Comparison of ENCODE assay signal across 12 cellular contexts in the genomic region with DNA sequence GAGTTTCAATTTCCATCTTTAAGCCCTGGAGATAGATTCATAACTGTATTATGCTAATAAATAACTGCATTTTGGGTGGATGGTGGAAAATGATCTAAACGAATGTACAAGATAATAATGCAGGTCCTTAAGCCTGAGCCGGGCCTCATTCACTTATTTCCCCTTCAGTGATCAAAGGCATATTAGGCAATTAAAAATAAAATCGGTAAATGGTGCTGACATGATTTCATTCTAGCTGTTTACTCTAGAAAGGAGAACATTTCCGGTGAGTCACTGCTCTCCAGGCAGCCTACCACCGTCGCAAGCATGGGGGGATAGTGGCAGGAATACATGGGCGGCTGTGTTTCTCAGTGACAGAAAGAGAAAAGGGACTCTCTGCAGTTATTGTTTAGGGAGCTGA. TPM values are rescaled to one million over a fixed set of nuclear protein-coding genes. Genes with fewer than 3 reads are reported as not detected.
A peak's percentile ranks its signal among the peaks of the same experiment; 100 is the strongest.
DNase-seq lines count a peak whose midpoint lies in the region; ATAC-seq and TF ChIP-seq lines count a peak whose summit lies in the region.
"Had no signal": no experiment of that assay in that cellular context is flagged by ENCODE, and none has a peak within 500 bp of the region (broad histone marks: within the 10 kb centered on the region; RNA-seq: fewer than 3 reads in every experiment).

No MANE protein-coding gene starts in this region.

- H3K27ac ChIP-seq in HEK293 (ENCODE audit: extremely low read depth, low read depth, low read length) = no peak overlapping the region
- no peak overlapping the region for H3K27ac ChIP-seq in psoas muscle

- ATAC-seq in psoas muscle = no peak
- ATAC-seq in activated CD4-positive, alpha-beta T cell treated with anti-CD3 and anti-CD28 coated beads for 36 hours = no peak

- no peak overlapping the region for H3K27ac Mint-ChIP-seq in activated CD4-positive, alpha-beta T cell treated with anti-CD3 and anti-CD28 coated beads for 36 hours

- no peak overlapping the region for H3K4me3 ChIP-seq in HEK293 (ENCODE audit: low read depth, low read length)
- no peak overlapping the region for H3K4me3 ChIP-seq in astrocyte of the spinal cord (ENCODE audit: low read depth, low read length)
- no peak overlapping the region for H3K4me3 ChIP-seq in retinal pigment epithelial cell (ENCODE audit: low read length)
- H3K4me3 ChIP-seq in lower leg skin (ENCODE audit: low read depth, poor library complexity, severe bottlenecking) = no peak overlapping the region
- no peak overlapping the region for H3K4me3 ChIP-seq in psoas muscle

- no peaks in the 10 kb centered on the region for H3K4me1 Mint-ChIP-seq in activated CD4-positive, alpha-beta T cell treated with anti-CD3 and anti-CD28 coated beads for 36 hours

- H3K27me3 Mint-ChIP-seq in activated CD4-positive, alpha-beta T cell treated with anti-CD3 and anti-CD28 coated beads for 36 hours = no peaks in the 10 kb centered on the region

- no peak overlapping the region for H3K4me3 Mint-ChIP-seq in activated CD4-positive, alpha-beta T cell treated with anti-CD3 and anti-CD28 coated beads for 36 hours

- WGBS in lower leg skin, 2 donors = 58 to 65% methylated on average over 7 of the region's 7 CpGs
- WGBS in psoas muscle, 3 donors = 59 to 66% (median 65%) methylated on average over 7 of the region's 7 CpGs

- in situ Hi-C loops in astrocyte of the spinal cord (cut with HindIII; ENCODE audit: low sequenced_read_pairs) = no loop called here

- DNase-seq in NCI-H446 treated with DMSO at 0.1 percent for 48 hours (lab: John Stamatoyannopoulos, UW) (peak; percentile 26), astrocyte of the spinal cord (ENCODE audit: low read depth, low spot score) (peak; percentile 57), retinal pigment epithelial cell (ENCODE audit: low read depth) (peak; percentile 73), lower leg skin (ENCODE audit: low spot score in 2 of 2) (no peak), psoas muscle (no peak)
- no peak for DNase-seq in activated CD4-positive, alpha-beta T cell treated with anti-CD3 and anti-CD28 coated beads for 36 hours
- DNase-seq: NK-92 treated with Interleukin-12 subunit alpha and Interleukin-12 subunit beta, amount 100 ng/mL, for 24 hours; stimulated activated CD8-positive, alpha-beta memory T cell treated with anti-CD3 and anti-CD28 coated beads, Interleukin-4, amount 100 ng/mL, for 48 hours; T1000 had no signal

- intact Hi-C loops in lower leg skin (cut with DNase I; ENCODE audit: low total_unique reads) = no loop called here
- intact Hi-C loops in psoas muscle (cut with DNase I) = no loop called here
- intact Hi-C loops in activated CD4-positive, alpha-beta T cell treated with anti-CD3 and anti-CD28 coated beads for 36 hours (cut with DNase I, micrococcal nuclease) = no loop called here

- H3K36me3 ChIP-seq in HEK293 (ENCODE audit: control insufficient read depth in 2 of 2, insufficient read depth in 1 of 2, low read length in 2 of 2) (no peaks in the 10 kb centered on the region), psoas muscle (ENCODE audit: insufficient read depth in 1 of 2, low read depth in 1 of 2) (no peaks in the 10 kb centered on the region)

- H3K27me3 ChIP-seq in psoas muscle (ENCODE audit: insufficient read depth in 3 of 3, low read length in 2 of 3) = no peaks in the 10 kb centered on the region

- TF ChIP-seq CTCF in HEK293 (tag by site-specific recombination; IDR thresholded peaks at IDR 0.05) = no peak
- TF ChIP-seq CTCF in astrocyte of the spinal cord (IDR thresholded peaks at IDR 0.05; ENCODE audit: low read depth, low read length) = no peak
- no peak for TF ChIP-seq CTCF in retinal pigment epithelial cell (conservative IDR thresholded peaks at IDR 0.05; ENCODE audit: low read depth, low read length)
- TF ChIP-seq CTCF in lower leg skin (IDR thresholded peaks at IDR 0.05) = no peak
- TF ChIP-seq CTCF in psoas muscle (IDR thresholded peaks at IDR 0.05) = no peak

- POLR2A ChIA-PET in HEK293 (lab: Yijun Ruan, JAX) = interaction anchor here (0.7 to 1.0 kb wide), 2 partner anchors 23 to 28 kb away, joined by 3 to 6 read pairs; no protein-coding TSS in a partner anchor
- POLR2A ChIA-PET in activated CD4-positive, alpha-beta T cell treated with anti-CD3 and anti-CD28 coated beads for 36 hours (lab: Charles Lee) = no interaction called here

- H3K9me3 ChIP-seq in HEK293 (ENCODE audit: control insufficient read depth, insufficient read depth, low read depth, low read length) (no peaks in the 10 kb centered on the region), psoas muscle (no peaks in the 10 kb centered on the region)

- peaks cover 6% of the 10 kb centered on the region; the same call in 1 of the 2 replicates for H3K4me1 ChIP-seq in HEK293 (ENCODE audit: control insufficient read depth, insufficient read depth, low read length)
- no peaks in the 10 kb centered on the region for H3K4me1 ChIP-seq in psoas muscle

- CTCF ChIA-PET in HEK293 (lab: Yijun Ruan, JAX) = interaction anchor here (0.8 to 0.9 kb wide), 2 partner anchors 34 to 43 kb away, joined by 3 read pairs; no protein-coding TSS in a partner anchor
- CTCF ChIA-PET in activated CD4-positive, alpha-beta T cell treated with anti-CD3 and anti-CD28 coated beads for 36 hours (lab: Charles Lee) = interaction anchor here (0.9 kb wide), 1 partner anchor 8 kb away, joined by 3 read pairs; no protein-coding TSS in a partner anchor

- H3K36me3 Mint-ChIP-seq in activated CD4-positive, alpha-beta T cell treated with anti-CD3 and anti-CD28 coated beads for 36 hours (ENCODE audit: low read depth) = no peaks in the 10 kb centered on the region

- TF ChIP-seq POLR2A in lower leg skin (IDR thresholded peaks at IDR 0.05) = no peak

- H3K9me3 Mint-ChIP-seq in activated CD4-positive, alpha-beta T cell treated with anti-CD3 and anti-CD28 coated beads for 36 hours (ENCODE audit: low read depth) = no peaks in the 10 kb centered on the region

TF ChIP-seq in HEK293, 187 proteins besides CTCF, POLR2A, EP300 and RAD21 (continues in another document):
- TF ChIP-seq, protein P1, sequence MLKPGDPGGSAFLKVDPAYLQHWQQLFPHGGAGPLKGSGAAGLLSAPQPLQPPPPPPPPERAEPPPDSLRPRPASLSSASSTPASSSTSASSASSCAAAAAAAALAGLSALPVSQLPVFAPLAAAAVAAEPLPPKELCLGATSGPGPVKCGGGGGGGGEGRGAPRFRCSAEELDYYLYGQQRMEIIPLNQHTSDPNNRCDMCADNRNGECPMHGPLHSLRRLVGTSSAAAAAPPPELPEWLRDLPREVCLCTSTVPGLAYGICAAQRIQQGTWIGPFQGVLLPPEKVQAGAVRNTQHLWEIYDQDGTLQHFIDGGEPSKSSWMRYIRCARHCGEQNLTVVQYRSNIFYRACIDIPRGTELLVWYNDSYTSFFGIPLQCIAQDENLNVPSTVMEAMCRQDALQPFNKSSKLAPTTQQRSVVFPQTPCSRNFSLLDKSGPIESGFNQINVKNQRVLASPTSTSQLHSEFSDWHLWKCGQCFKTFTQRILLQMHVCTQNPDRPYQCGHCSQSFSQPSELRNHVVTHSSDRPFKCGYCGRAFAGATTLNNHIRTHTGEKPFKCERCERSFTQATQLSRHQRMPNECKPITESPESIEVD (tag by site-specific recombination; IDR thresholded peaks at IDR 0.05) = peak; percentile 58
- peak; percentile 80 for TF ChIP-seq ZNF366 (tag by site-specific recombination; conservative IDR thresholded peaks at IDR 0.05)
- peak; percentile 30; the same call in 1 of the 2 replicates for TF ChIP-seq TSHZ1 (tag by site-specific recombination; IDR thresholded peaks at IDR 0.05; ENCODE audit: borderline replicate concordance)
- TF ChIP-seq, protein P2, sequence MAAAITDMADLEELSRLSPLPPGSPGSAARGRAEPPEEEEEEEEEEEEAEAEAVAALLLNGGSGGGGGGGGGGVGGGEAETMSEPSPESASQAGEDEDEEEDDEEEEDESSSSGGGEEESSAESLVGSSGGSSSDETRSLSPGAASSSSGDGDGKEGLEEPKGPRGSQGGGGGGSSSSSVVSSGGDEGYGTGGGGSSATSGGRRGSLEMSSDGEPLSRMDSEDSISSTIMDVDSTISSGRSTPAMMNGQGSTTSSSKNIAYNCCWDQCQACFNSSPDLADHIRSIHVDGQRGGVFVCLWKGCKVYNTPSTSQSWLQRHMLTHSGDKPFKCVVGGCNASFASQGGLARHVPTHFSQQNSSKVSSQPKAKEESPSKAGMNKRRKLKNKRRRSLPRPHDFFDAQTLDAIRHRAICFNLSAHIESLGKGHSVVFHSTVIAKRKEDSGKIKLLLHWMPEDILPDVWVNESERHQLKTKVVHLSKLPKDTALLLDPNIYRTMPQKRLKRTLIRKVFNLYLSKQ (tag by site-specific recombination; IDR thresholded peaks at IDR 0.05; ENCODE audit: borderline replicate concordance) = no peak
- peak; percentile 76 for TF ChIP-seq SCRT2 (tag by site-specific recombination; IDR thresholded peaks at IDR 0.05)
- TF ChIP-seq GFI1B (tag by site-specific recombination; IDR thresholded peaks at IDR 0.05) = peak; percentile 56; the same call in 1 of the 2 replicates
- TF ChIP-seq WT1 (tag by site-specific recombination; IDR thresholded peaks at IDR 0.05) = peak; percentile 49; the same call in 1 of the 2 replicates

RNA-seq across cellular contexts. Expression of gene SLC24A5, which starts 58.3 kb away (rescaled TPM):
- total RNA-seq in lower leg skin = 1 to 10 TPM; 3.4 to 6.1 (median 4.2) TPM
- total RNA-seq in psoas muscle = not detected
- not detected for polyA plus RNA-seq in psoas muscle
- total RNA-seq in activated CD4-positive, alpha-beta T cell treated with anti-CD3 and anti-CD28 coated beads for 36 hours = not detected
- total RNA-seq: activated CD8-positive, alpha-beta memory T cell treated with anti-CD3 and anti-CD28 coated beads for 36 hours had no signal
- polyA plus RNA-seq: adipose tissue had no signal

Comparison
In these comparisons a context has a peak if more than half of its experiments do, and no peak if none do; other contexts are left out.
1. DNase-seq: peak in NCI-H446 treated with DMSO at 0.1 percent for 48 hours (single experiment), astrocyte of the spinal cord (single experiment) and retinal pigment epithelial cell (single experiment); none in lower leg skin (0 of 2), psoas muscle (0 of 2) and activated CD4-positive, alpha-beta T cell treated with anti-CD3 and anti-CD28 coated beads for 36 hours (single experiment).
2. RNA of gene SLC24A5, which starts 58.3 kb away (total RNA-seq): 3.4 to 6.1 TPM in lower leg skin; not detected in psoas muscle and not detected in activated CD4-positive, alpha-beta T cell treated with anti-CD3 and anti-CD28 coated beads for 36 hours; every median in the first group is over 4 times any median in the second.